8 cellular contexts compared by ENCODE assay signal in genomic region chr16:31869511-31870201, GRCh38. TPM values are rescaled to one million over a fixed set of nuclear protein-coding genes. Genes with fewer than 3 reads are reported as not detected.
A peak's percentile ranks its signal among the peaks of the same experiment; 100 is the strongest.
DNase-seq lines count a peak whose midpoint lies in the region; ATAC-seq and TF ChIP-seq lines count a peak whose summit lies in the region.

No MANE protein-coding gene starts in this region.

- in situ Hi-C loops in gastrocnemius medialis (cut with MboI; ENCODE audit: low sequenced_read_pairs in 4 of 4) = loop anchor here (25.0 kb wide), 5 partner anchors 357 to 1032 kb away; partner anchors contain the start of genes HSD3B7 (in 3 of the 4), FUS (in 2 of the 4), RUSF1 (in 2 of the 4) and STX1B (in 1 of the 4)

- peaks cover 10% of the 10 kb centered on the region for H3K79me2 ChIP-seq in OCI-LY1 (ENCODE audit: insufficient read depth, low read length)

- no peaks in the 10 kb centered on the region for H4K20me1 ChIP-seq in OCI-LY1 (ENCODE audit: insufficient read depth, low read length)

- H3K9me3 Mint-ChIP-seq in endodermal cell = no peaks in the 10 kb centered on the region

- H3K27ac ChIP-seq in HEK293 (ENCODE audit: extremely low read depth, low read depth, low read length) (no peak overlapping the region), OCI-LY1 (ENCODE audit: low read depth, low read length, poor library complexity, severe bottlenecking) (peak overlapping the region; percentile 53), gastroesophageal sphincter (peak overlapping the region in 2 of 4 donors; percentile 40 to 58), gastrocnemius medialis (peak overlapping the region in 1 of 4 donors; percentile 35), endodermal cell (ENCODE audit: low read depth, low read length) (no peak overlapping the region)

- no peak overlapping the region for H3K27ac Mint-ChIP-seq in endodermal cell

- TF ChIP-seq POLR2A in gastroesophageal sphincter (IDR thresholded peaks at IDR 0.05) (no peak), gastrocnemius medialis (IDR thresholded peaks at IDR 0.05) (no peak)

- no peak overlapping the region for H3K4me3 Mint-ChIP-seq in endodermal cell

- 27 to 35% methylated on average over 2 to 4 of the region's 4 CpGs for WGBS in gastroesophageal sphincter (ENCODE audit: low coverage in 1 of 2), 2 donors
- WGBS in endodermal cell (ENCODE audit: insufficient coverage in 1 of 2, insufficient read length in 1 of 2), 2 experiments = 67 to 69% methylated on average over 2 to 4 of the region's 4 CpGs

- no peaks in the 10 kb centered on the region for H3K9me2 ChIP-seq in OCI-LY1 (ENCODE audit: low read depth, low read length)

- H3K4me1 ChIP-seq in HEK293 (ENCODE audit: control insufficient read depth, insufficient read depth, low read length) (no peaks in the 10 kb centered on the region), OCI-LY1 (ENCODE audit: insufficient read depth, low read length, severe bottlenecking) (peaks cover 20% of the 10 kb centered on the region), gastroesophageal sphincter (peaks cover 0 to 17% (median 6%) of the 10 kb centered on the region in 3 donors), gastrocnemius medialis (peaks cover 4 to 10% of the 10 kb centered on the region in 2 donors), endodermal cell (ENCODE audit: control insufficient read depth, insufficient read depth, low read length) (no peaks in the 10 kb centered on the region)

- peaks cover 28% of the 10 kb centered on the region for H3K27me3 Mint-ChIP-seq in endodermal cell (ENCODE audit: insufficient read depth)

- no peaks in the 10 kb centered on the region for H3K36me3 ChIP-seq in HEK293 (ENCODE audit: control insufficient read depth in 2 of 2, insufficient read depth in 1 of 2, low read length in 2 of 2)
- no peaks in the 10 kb centered on the region for H3K36me3 ChIP-seq in OCI-LY1 (ENCODE audit: insufficient read depth, low read length)
- H3K36me3 ChIP-seq in gastroesophageal sphincter = no peaks in the 10 kb centered on the region
- H3K36me3 ChIP-seq in gastrocnemius medialis = no peaks in the 10 kb centered on the region
- H3K36me3 ChIP-seq in endodermal cell (ENCODE audit: control insufficient read depth, insufficient read depth, low read length) = no peaks in the 10 kb centered on the region

- peak; percentile 42 for ATAC-seq in gastroesophageal sphincter
- peak; percentile 23 to 25 for ATAC-seq in gastrocnemius medialis
- ATAC-seq in HG02938 (IDR thresholded peaks at IDR 0.05; ENCODE audit: unreplicated experiment) = no peak

- no peaks in the 10 kb centered on the region for H3K36me3 Mint-ChIP-seq in endodermal cell (ENCODE audit: low read depth)

- H3K9me3 ChIP-seq in HEK293 (ENCODE audit: control insufficient read depth, insufficient read depth, low read depth, low read length) (no peaks in the 10 kb centered on the region), OCI-LY1 (ENCODE audit: low read length) (no peaks in the 10 kb centered on the region), gastroesophageal sphincter (no peaks in the 10 kb centered on the region), gastrocnemius medialis (no peaks in the 10 kb centered on the region), endodermal cell (ENCODE audit: control insufficient read depth, low read length) (no peaks in the 10 kb centered on the region)

- H3K4me2 ChIP-seq in OCI-LY1 (ENCODE audit: low read length) = no peak overlapping the region; the same call in 1 of the 2 replicates

- TF ChIP-seq EP300 in gastroesophageal sphincter (IDR thresholded peaks at IDR 0.05) = no peak

- no peaks in the 10 kb centered on the region for H3K27me3 ChIP-seq in OCI-LY1 (ENCODE audit: insufficient read depth, low read length)
- H3K27me3 ChIP-seq in gastroesophageal sphincter = no peaks in the 10 kb centered on the region
- no peaks in the 10 kb centered on the region for H3K27me3 ChIP-seq in gastrocnemius medialis
- H3K27me3 ChIP-seq in endodermal cell (ENCODE audit: control insufficient read depth, insufficient read depth, low read length, poor library complexity, severe bottlenecking) = peaks cover 12% of the 10 kb centered on the region

- H3K4me3 ChIP-seq in HEK293 (ENCODE audit: low read depth, low read length) (no peak overlapping the region), OCI-LY1 (ENCODE audit: low read depth, low read length, poor library complexity, severe bottlenecking) (no peak overlapping the region), gastroesophageal sphincter (no peak overlapping the region), gastrocnemius medialis (no peak overlapping the region), endodermal cell (ENCODE audit: low read length) (no peak overlapping the region)

- TF ChIP-seq CTCF in HEK293 (tag by site-specific recombination; IDR thresholded peaks at IDR 0.05) (no peak), OCI-LY1 (IDR thresholded peaks at IDR 0.05; ENCODE audit: low read length) (no peak), gastroesophageal sphincter (IDR thresholded peaks at IDR 0.05) (no peak), gastrocnemius medialis (IDR thresholded peaks at IDR 0.05 in 4 of 5, conservative IDR thresholded peaks at IDR 0.05 in 1 of 5) (no peak), endodermal cell (conservative IDR thresholded peaks at IDR 0.05) (no peak)

- POLR2A ChIA-PET in HEK293 (lab: Yijun Ruan, JAX) = no interaction called here

- H3K9ac ChIP-seq in OCI-LY1 (ENCODE audit: low read length) (no peak overlapping the region), endodermal cell (ENCODE audit: extremely low read depth, low read length, poor library complexity, severe bottlenecking) (no peak overlapping the region)

- H3F3A ChIP-seq in OCI-LY1 (ENCODE audit: insufficient read depth, low read length) = peaks cover 5% of the 10 kb centered on the region; the same call in 1 of the 2 replicates

- DNase-seq in DMS153 treated with DMSO at 0.1 percent for 48 hours (lab: John Stamatoyannopoulos, UW; ENCODE audit: unreplicated experiment) = peak; percentile 29
- peak; percentile 63 for DNase-seq in activated T-cell treated with anti-CD3 and anti-CD28 coated beads, Interleukin-2, amount 50 U/mL, for 1 hour
- peak; percentile 31 to 52 for DNase-seq in gastrocnemius medialis
- DNase-seq in endodermal cell = no peak

- 0 out of 2 replicates have a peak overlapping the region, but pooled peaks have one; percentile 35 for H2AFZ ChIP-seq in OCI-LY1 (ENCODE audit: low read length)

- intact Hi-C loops in gastrocnemius medialis (cut with DNase I; ENCODE audit: low total_unique reads) = loop anchor here (2.0 to 10.0 kb wide), 4 partner anchors 365 to 1025 kb away; partner anchors contain the start of genes HSD3B7, RUSF1 and TGFB1I1

- peaks cover 5% of the 10 kb centered on the region for H3K4me1 Mint-ChIP-seq in endodermal cell

- CTCF ChIA-PET in HEK293 (lab: Yijun Ruan, JAX) = interaction anchor here (0.6 to 1.4 kb wide), 9 partner anchors 13 to 1087 kb away, joined by 3 to 5 read pairs (median 3); no protein-coding TSS in a partner anchor

TF ChIP-seq in HEK293, 187 proteins besides CTCF, POLR2A, EP300 and RAD21 (continues in another document):
- TF ChIP-seq ZBTB21 (tag by site-specific recombination; IDR thresholded peaks at IDR 0.05) (0 out of 2 replicates have a peak, but pooled peaks have one; percentile 24), ZNF629 (tag by site-specific recombination; IDR thresholded peaks at IDR 0.05) (peak; percentile 73), SP3 (tag by site-specific recombination; IDR thresholded peaks at IDR 0.05) (peak; percentile 34; the same call in 1 of the 2 replicates), KLF9 (tag by site-specific recombination; IDR thresholded peaks at IDR 0.05; ENCODE audit: low read depth) (peak; percentile 80), ZNF184 (tag by site-specific recombination; IDR thresholded peaks at IDR 0.05) (peak; percentile 96), MEIS1 (CRISPR knock-in tag; IDR thresholded peaks at IDR 0.05; ENCODE audit: borderline replicate concordance) (no peak), ZNF335 (tag by site-specific recombination; conservative IDR thresholded peaks at IDR 0.05) (peak; percentile 44; the same call in 1 of the 2 replicates), SP7 (tag by site-specific recombination; IDR thresholded peaks at IDR 0.05) (peak; percentile 30; the same call in 1 of the 2 replicates), ZNF513 (tag by site-specific recombination; IDR thresholded peaks at IDR 0.05) (0 out of 2 replicates have a peak, but pooled peaks have one; percentile 46), ZBTB17 (tag by site-specific recombination; IDR thresholded peaks at IDR 0.05) (peak; percentile 57), ZNF221 (tag by site-specific recombination; IDR thresholded peaks at IDR 0.05; ENCODE audit: borderline replicate concordance) (no peak)
- TF ChIP-seq, protein P1, sequence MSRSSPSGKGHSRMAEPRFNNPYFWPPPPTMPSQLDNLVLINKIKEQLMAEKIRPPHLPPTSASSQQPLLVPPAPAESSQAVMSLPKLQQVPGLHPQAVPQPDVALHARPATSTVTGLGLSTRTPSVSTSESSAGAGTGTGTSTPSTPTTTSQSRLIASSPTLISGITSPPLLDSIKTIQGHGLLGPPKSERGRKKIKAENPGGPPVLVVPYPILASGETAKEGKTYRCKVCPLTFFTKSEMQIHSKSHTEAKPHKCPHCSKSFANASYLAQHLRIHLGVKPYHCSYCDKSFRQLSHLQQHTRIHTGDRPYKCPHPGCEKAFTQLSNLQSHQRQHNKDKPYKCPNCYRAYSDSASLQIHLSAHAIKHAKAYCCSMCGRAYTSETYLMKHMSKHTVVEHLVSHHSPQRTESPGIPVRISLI (tag by site-specific recombination; IDR thresholded peaks at IDR 0.05) = 0 out of 2 replicates have a peak, but pooled peaks have one; percentile 45

RNA-seq across cellular contexts. Expression of gene ZNF267, which starts 4.0 kb away (rescaled TPM):
- 10 to 100 TPM in 1 of 4 donors, 1 to 10 TPM in 3; 5.2 to 12.8 (median 8.0) TPM for total RNA-seq in gastroesophageal sphincter
- 10 to 100 TPM in 1 of 4 donors, 1 to 10 TPM in 3; 6.5 to 13.3 (median 8.2) TPM for total RNA-seq in gastrocnemius medialis
- total RNA-seq in endodermal cell = 10 to 100 TPM; 21.7 to 22.2 TPM
- polyA plus RNA-seq in endodermal cell (2013, experiment 1 of 2) = 8.2 TPM
- 7.2 TPM for polyA plus RNA-seq in endodermal cell (2013, experiment 2 of 2)
